In the genomic region with DNA sequence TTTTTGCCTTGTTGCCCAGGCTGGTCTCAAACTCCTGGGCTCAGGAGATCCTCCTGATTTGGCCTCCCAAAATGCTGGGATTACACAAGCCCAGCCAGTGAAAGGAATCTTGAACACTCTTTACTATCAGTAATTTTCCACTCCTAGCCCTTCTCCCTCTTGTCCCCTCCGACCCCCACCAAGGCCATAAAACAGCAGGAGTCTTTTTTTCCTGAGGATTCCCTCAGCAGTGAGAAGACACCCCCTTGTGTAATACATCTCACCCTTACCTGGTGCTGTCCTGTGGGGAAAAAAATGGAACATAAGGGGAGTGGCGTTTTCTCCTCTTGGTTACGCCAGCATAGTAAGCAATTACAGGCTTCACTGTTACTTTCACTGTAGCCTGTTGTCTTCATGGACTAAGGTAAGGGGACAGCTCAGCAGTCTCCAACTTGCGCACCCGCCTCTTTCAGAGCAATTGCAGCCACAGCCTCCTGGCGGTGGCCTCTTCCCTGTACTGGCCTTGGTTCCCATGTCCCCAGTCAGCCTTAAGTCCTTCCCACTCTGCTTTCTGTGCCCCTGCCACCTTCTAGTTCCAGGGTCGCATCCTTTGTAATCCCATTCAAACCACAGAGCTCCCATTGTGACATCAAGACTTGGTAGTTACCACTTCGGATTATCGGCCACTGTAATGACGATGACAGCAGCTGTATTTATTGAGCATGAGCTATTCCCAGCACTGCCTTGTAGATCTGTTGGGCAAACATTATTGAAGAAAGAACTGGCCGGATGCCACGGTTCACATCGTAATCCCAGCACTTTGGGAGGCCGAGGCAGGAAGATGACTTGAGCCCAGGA, we compare ENCODE assay signal across 1 cellular context.
TF ChIP-seq lines count a peak whose summit lies in the region.

No MANE protein-coding gene starts in this region.

TF ChIP-seq in HepG2, 621 proteins besides CTCF, POLR2A, EP300 and RAD21 (continued from another document and continues in another):
- TF ChIP-seq, protein P1, sequence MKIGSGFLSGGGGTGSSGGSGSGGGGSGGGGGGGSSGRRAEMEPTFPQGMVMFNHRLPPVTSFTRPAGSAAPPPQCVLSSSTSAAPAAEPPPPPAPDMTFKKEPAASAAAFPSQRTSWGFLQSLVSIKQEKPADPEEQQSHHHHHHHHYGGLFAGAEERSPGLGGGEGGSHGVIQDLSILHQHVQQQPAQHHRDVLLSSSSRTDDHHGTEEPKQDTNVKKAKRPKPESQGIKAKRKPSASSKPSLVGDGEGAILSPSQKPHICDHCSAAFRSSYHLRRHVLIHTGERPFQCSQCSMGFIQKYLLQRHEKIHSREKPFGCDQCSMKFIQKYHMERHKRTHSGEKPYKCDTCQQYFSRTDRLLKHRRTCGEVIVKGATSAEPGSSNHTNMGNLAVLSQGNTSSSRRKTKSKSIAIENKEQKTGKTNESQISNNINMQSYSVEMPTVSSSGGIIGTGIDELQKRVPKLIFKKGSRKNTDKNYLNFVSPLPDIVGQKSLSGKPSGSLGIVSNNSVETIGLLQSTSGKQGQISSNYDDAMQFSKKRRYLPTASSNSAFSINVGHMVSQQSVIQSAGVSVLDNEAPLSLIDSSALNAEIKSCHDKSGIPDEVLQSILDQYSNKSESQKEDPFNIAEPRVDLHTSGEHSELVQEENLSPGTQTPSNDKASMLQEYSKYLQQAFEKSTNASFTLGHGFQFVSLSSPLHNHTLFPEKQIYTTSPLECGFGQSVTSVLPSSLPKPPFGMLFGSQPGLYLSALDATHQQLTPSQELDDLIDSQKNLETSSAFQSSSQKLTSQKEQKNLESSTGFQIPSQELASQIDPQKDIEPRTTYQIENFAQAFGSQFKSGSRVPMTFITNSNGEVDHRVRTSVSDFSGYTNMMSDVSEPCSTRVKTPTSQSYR (CRISPR knock-in tag; IDR thresholded peaks at IDR 0.05; ENCODE audit: borderline replicate concordance), result no peak
- TF ChIP-seq BRD4 (CRISPR knock-in tag; IDR thresholded peaks at IDR 0.05) (no peak), ZNF781 (CRISPR knock-in tag; IDR thresholded peaks at IDR 0.05; ENCODE audit: borderline replicate concordance, not compliant biosample characterization) (no peak), NCOA5 (CRISPR knock-in tag; IDR thresholded peaks at IDR 0.05) (no peak), ZNF260 (CRISPR knock-in tag; IDR thresholded peaks at IDR 0.05; ENCODE audit: borderline replicate concordance, low read depth) (no peak), ZNF616 (CRISPR knock-in tag; IDR thresholded peaks at IDR 0.05; ENCODE audit: low read depth) (no peak), ZNF598 (CRISPR knock-in tag; IDR thresholded peaks at IDR 0.05; ENCODE audit: borderline replicate concordance) (no peak), SP2 (CRISPR knock-in tag; IDR thresholded peaks at IDR 0.05) (no peak), TMF1 (CRISPR knock-in tag; IDR thresholded peaks at IDR 0.05; ENCODE audit: low read depth) (no peak), ZNF256 (CRISPR knock-in tag; conservative IDR thresholded peaks at IDR 0.05) (no peak), ZNF790 (CRISPR knock-in tag; IDR thresholded peaks at IDR 0.05; ENCODE audit: borderline replicate concordance) (no peak), SAFB2 (CRISPR knock-in tag; IDR thresholded peaks at IDR 0.05; ENCODE audit: borderline replicate concordance, low read depth) (no peak), PPARG (CRISPR knock-in tag; conservative IDR thresholded peaks at IDR 0.05) (no peak), PITX1 (CRISPR knock-in tag; IDR thresholded peaks at IDR 0.05) (no peak), POLR2AphosphoS5 (IDR thresholded peaks at IDR 0.05; ENCODE audit: low read depth, low read length) (no peak), TGIF2 (CRISPR knock-in tag; IDR thresholded peaks at IDR 0.05) (no peak), RBM39 (IDR thresholded peaks at IDR 0.05; ENCODE audit: low read depth, low read length, poor library complexity, severe bottlenecking) (no peak), KLF9 (CRISPR knock-in tag; IDR thresholded peaks at IDR 0.05; ENCODE audit: low read depth) (no peak), NFYC (CRISPR knock-in tag; IDR thresholded peaks at IDR 0.05) (no peak), ZBTB42 (CRISPR knock-in tag; IDR thresholded peaks at IDR 0.05) (no peak), ZNF569 (CRISPR knock-in tag; IDR thresholded peaks at IDR 0.05; ENCODE audit: borderline replicate concordance) (no peak), ZNF747 (CRISPR knock-in tag; IDR thresholded peaks at IDR 0.05; ENCODE audit: borderline replicate concordance) (no peak), ZNF33B (CRISPR knock-in tag; IDR thresholded peaks at IDR 0.05) (no peak), ATAD3A (CRISPR knock-in tag; IDR thresholded peaks at IDR 0.05) (no peak), KDM6A (CRISPR knock-in tag; IDR thresholded peaks at IDR 0.05; ENCODE audit: low read depth) (no peak), BHLHE40 (IDR thresholded peaks at IDR 0.05; ENCODE audit: low read length) (no peak), ZNF354B (CRISPR knock-in tag; IDR thresholded peaks at IDR 0.05) (no peak), ASH2L (IDR thresholded peaks at IDR 0.05; ENCODE audit: insufficient read length, low read depth, low read length) (no peak), YEATS4 (CRISPR knock-in tag; IDR thresholded peaks at IDR 0.05; ENCODE audit: borderline replicate concordance) (0 out of 2 replicates have a peak, but pooled peaks have one; percentile 16), ZFP1 (CRISPR knock-in tag; IDR thresholded peaks at IDR 0.05) (no peak)
- TF ChIP-seq, protein P2, sequence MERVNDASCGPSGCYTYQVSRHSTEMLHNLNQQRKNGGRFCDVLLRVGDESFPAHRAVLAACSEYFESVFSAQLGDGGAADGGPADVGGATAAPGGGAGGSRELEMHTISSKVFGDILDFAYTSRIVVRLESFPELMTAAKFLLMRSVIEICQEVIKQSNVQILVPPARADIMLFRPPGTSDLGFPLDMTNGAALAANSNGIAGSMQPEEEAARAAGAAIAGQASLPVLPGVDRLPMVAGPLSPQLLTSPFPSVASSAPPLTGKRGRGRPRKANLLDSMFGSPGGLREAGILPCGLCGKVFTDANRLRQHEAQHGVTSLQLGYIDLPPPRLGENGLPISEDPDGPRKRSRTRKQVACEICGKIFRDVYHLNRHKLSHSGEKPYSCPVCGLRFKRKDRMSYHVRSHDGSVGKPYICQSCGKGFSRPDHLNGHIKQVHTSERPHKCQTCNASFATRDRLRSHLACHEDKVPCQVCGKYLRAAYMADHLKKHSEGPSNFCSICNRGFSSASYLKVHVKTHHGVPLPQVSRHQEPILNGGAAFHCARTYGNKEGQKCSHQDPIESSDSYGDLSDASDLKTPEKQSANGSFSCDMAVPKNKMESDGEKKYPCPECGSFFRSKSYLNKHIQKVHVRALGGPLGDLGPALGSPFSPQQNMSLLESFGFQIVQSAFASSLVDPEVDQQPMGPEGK (CRISPR knock-in tag; IDR thresholded peaks at IDR 0.05), result no peak
- TF ChIP-seq, protein P3, sequence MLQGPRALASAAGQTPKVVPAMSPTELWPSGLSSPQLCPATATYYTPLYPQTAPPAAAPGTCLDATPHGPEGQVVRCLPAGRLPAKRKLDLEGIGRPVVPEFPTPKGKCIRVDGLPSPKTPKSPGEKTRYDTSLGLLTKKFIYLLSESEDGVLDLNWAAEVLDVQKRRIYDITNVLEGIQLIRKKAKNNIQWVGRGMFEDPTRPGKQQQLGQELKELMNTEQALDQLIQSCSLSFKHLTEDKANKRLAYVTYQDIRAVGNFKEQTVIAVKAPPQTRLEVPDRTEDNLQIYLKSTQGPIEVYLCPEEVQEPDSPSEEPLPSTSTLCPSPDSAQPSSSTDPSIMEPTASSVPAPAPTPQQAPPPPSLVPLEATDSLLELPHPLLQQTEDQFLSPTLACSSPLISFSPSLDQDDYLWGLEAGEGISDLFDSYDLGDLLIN (CRISPR knock-in tag; IDR thresholded peaks at IDR 0.05; ENCODE audit: borderline replicate concordance), result no peak
- TF ChIP-seq, protein P4, sequence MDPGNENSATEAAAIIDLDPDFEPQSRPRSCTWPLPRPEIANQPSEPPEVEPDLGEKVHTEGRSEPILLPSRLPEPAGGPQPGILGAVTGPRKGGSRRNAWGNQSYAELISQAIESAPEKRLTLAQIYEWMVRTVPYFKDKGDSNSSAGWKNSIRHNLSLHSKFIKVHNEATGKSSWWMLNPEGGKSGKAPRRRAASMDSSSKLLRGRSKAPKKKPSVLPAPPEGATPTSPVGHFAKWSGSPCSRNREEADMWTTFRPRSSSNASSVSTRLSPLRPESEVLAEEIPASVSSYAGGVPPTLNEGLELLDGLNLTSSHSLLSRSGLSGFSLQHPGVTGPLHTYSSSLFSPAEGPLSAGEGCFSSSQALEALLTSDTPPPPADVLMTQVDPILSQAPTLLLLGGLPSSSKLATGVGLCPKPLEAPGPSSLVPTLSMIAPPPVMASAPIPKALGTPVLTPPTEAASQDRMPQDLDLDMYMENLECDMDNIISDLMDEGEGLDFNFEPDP (CRISPR knock-in tag; conservative IDR thresholded peaks at IDR 0.05), result no peak
- TF ChIP-seq, protein P5, sequence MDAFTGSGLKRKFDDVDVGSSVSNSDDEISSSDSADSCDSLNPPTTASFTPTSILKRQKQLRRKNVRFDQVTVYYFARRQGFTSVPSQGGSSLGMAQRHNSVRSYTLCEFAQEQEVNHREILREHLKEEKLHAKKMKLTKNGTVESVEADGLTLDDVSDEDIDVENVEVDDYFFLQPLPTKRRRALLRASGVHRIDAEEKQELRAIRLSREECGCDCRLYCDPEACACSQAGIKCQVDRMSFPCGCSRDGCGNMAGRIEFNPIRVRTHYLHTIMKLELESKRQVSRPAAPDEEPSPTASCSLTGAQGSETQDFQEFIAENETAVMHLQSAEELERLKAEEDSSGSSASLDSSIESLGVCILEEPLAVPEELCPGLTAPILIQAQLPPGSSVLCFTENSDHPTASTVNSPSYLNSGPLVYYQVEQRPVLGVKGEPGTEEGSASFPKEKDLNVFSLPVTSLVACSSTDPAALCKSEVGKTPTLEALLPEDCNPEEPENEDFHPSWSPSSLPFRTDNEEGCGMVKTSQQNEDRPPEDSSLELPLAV (CRISPR knock-in tag; conservative IDR thresholded peaks at IDR 0.05; ENCODE audit: low read depth), result no peak
- TF ChIP-seq, protein P6, sequence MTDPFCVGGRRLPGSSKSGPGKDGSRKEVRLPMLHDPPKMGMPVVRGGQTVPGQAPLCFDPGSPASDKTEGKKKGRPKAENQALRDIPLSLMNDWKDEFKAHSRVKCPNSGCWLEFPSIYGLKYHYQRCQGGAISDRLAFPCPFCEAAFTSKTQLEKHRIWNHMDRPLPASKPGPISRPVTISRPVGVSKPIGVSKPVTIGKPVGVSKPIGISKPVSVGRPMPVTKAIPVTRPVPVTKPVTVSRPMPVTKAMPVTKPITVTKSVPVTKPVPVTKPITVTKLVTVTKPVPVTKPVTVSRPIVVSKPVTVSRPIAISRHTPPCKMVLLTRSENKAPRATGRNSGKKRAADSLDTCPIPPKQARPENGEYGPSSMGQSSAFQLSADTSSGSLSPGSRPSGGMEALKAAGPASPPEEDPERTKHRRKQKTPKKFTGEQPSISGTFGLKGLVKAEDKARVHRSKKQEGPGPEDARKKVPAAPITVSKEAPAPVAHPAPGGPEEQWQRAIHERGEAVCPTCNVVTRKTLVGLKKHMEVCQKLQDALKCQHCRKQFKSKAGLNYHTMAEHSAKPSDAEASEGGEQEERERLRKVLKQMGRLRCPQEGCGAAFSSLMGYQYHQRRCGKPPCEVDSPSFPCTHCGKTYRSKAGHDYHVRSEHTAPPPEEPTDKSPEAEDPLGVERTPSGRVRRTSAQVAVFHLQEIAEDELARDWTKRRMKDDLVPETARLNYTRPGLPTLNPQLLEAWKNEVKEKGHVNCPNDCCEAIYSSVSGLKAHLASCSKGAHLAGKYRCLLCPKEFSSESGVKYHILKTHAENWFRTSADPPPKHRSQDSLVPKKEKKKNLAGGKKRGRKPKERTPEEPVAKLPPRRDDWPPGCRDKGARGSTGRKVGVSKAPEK (CRISPR knock-in tag; IDR thresholded peaks at IDR 0.05; ENCODE audit: borderline replicate concordance), result no peak
- TF ChIP-seq, protein P7, sequence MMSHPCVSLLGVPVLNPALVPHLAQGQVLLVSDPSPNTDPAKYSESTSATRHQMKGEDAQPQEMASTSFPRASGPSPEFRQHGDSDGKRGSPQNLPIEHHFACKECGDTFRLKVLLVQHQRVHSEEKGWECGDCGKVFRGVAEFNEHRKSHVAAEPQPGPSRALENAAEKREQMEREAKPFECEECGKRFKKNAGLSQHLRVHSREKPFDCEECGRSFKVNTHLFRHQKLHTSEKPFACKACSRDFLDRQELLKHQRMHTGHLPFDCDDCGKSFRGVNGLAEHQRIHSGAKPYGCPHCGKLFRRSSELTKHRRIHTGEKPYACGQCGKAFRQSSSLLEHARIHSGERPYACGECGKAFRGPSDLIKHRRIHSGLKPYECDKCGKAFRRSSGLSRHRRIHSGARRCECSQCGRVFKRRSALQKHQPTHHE (CRISPR knock-in tag; IDR thresholded peaks at IDR 0.05; ENCODE audit: borderline replicate concordance), result no peak
- TF ChIP-seq, protein P8, sequence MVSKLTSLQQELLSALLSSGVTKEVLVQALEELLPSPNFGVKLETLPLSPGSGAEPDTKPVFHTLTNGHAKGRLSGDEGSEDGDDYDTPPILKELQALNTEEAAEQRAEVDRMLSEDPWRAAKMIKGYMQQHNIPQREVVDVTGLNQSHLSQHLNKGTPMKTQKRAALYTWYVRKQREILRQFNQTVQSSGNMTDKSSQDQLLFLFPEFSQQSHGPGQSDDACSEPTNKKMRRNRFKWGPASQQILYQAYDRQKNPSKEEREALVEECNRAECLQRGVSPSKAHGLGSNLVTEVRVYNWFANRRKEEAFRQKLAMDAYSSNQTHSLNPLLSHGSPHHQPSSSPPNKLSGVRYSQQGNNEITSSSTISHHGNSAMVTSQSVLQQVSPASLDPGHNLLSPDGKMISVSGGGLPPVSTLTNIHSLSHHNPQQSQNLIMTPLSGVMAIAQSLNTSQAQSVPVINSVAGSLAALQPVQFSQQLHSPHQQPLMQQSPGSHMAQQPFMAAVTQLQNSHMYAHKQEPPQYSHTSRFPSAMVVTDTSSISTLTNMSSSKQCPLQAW (CRISPR knock-in tag; IDR thresholded peaks at IDR 0.05), result 0 out of 2 replicates have a peak, but pooled peaks have one; percentile 20
- TF ChIP-seq, protein P9, sequence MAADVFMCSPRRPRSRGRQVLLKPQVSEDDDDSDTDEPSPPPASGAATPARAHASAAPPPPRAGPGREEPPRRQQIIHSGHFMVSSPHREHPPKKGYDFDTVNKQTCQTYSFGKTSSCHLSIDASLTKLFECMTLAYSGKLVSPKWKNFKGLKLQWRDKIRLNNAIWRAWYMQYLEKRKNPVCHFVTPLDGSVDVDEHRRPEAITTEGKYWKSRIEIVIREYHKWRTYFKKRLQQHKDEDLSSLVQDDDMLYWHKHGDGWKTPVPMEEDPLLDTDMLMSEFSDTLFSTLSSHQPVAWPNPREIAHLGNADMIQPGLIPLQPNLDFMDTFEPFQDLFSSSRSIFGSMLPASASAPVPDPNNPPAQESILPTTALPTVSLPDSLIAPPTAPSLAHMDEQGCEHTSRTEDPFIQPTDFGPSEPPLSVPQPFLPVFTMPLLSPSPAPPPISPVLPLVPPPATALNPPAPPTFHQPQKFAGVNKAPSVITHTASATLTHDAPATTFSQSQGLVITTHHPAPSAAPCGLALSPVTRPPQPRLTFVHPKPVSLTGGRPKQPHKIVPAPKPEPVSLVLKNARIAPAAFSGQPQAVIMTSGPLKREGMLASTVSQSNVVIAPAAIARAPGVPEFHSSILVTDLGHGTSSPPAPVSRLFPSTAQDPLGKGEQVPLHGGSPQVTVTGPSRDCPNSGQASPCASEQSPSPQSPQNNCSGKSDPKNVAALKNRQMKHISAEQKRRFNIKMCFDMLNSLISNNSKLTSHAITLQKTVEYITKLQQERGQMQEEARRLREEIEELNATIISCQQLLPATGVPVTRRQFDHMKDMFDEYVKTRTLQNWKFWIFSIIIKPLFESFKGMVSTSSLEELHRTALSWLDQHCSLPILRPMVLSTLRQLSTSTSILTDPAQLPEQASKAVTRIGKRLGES (CRISPR knock-in tag; IDR thresholded peaks at IDR 0.05; ENCODE audit: borderline replicate concordance), result no peak
